In the genomic region with DNA sequence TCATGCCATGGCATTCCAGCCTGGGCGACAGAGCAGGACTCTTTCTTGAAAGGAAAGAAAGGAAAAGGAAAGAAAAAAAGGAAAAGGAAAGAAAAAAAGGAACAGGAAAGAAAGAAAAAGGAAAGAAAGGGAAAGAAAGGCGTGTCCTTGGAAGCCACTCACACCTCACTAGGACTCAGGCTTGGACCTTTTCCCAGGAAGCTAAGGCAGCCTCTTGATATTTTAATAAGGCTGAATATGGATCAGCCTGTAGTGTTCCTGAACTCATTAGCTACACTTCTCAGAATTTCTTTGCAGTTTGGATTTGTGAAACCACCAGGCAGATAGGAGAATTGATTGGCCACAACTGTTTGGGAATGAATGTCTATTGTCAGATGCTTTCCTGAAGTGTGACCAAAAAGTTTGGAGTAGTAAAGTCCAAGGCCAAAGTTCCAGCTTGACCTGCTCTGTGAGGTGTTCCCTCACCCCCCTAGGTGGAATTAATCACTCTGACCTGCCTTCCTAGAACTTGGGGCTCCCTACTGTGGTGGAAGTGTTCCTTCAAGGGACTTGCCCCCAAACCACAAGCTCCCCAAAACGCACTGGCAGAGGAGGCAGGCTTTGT, we compare ENCODE assay signal across 26 cellular contexts.
"Had no signal": no experiment of that assay in that cellular context is flagged by ENCODE, and none has a peak within 500 bp of the region (broad histone marks: within the 10 kb centered on the region; RNA-seq: fewer than 3 reads in every experiment).

No MANE protein-coding gene starts in this region.

- H3K27ac ChIP-seq: body of pancreas, skin epidermis, tibial nerve, vagina had no signal

- H3K36me3 ChIP-seq: tibial nerve, vagina had no signal

- H3K4me1 ChIP-seq: tibial nerve, vagina had no signal

- H3K27me3 ChIP-seq: body of pancreas, tibial nerve, vagina had no signal

- ATAC-seq: activated CD8-positive, alpha-beta memory T cell treated with anti-CD3 and anti-CD28 coated beads, Interleukin-2, amount 10 ng/mL, durations not matched to agents 7 days and 5 days; activated T-helper 17 cell treated with anti-CD3 and anti-CD28 coated beads, Interleukin-2, amount 50 U/mL, for 72 hours; body of pancreas; left colon; stimulated activated naive CD8-positive, alpha-beta T cell treated with anti-CD3 and anti-CD28 coated beads, Interleukin-15, Interleukin-2, amounts not matched to agents 100 U/mL and 50 U/mL, for 24 hours; WTC11 had no signal

- H3K4me3 ChIP-seq: body of pancreas, skin epidermis, tibial nerve, vagina had no signal

- DNase-seq: activated CD4-positive, alpha-beta memory T cell treated with anti-CD3 and anti-CD28 coated beads for 36 hours; activated CD4-positive, alpha-beta T cell treated with anti-CD3 and anti-CD28 coated beads for 4 hours; activated CD8-positive, alpha-beta memory T cell treated with anti-CD3 and anti-CD28 coated beads, Interleukin-2, amount 10 ng/mL, durations not matched to agents 7 days and 5 days; activated naive CD4-positive, alpha-beta T cell; activated naive CD8-positive, alpha-beta T cell treated with anti-CD3 and anti-CD28 coated beads for 36 hours; activated T-cell treated with anti-CD3 and anti-CD28 coated beads, Interleukin-2, amount 50 U/mL, for 1 hour; amniotic stem cell; body of pancreas; dermis blood vessel endothelial cell; effector memory CD4-positive, alpha-beta T cell; foreskin fibroblast; hippocampal formation; islet precursor cell; left colon; midbrain; nephron progenitor cell; occipital lobe; posterior cingulate gyrus; retina; stimulated activated naive CD8-positive, alpha-beta T cell treated with anti-CD3 and anti-CD28 coated beads, Interleukin-15, Interleukin-2, amounts not matched to agents 100 U/mL and 50 U/mL, for 24 hours; substantia nigra had no signal

- H3K9me3 ChIP-seq: body of pancreas, tibial nerve, vagina had no signal
